Comparison of ENCODE assay signal across 9 cellular contexts in the genomic region with DNA sequence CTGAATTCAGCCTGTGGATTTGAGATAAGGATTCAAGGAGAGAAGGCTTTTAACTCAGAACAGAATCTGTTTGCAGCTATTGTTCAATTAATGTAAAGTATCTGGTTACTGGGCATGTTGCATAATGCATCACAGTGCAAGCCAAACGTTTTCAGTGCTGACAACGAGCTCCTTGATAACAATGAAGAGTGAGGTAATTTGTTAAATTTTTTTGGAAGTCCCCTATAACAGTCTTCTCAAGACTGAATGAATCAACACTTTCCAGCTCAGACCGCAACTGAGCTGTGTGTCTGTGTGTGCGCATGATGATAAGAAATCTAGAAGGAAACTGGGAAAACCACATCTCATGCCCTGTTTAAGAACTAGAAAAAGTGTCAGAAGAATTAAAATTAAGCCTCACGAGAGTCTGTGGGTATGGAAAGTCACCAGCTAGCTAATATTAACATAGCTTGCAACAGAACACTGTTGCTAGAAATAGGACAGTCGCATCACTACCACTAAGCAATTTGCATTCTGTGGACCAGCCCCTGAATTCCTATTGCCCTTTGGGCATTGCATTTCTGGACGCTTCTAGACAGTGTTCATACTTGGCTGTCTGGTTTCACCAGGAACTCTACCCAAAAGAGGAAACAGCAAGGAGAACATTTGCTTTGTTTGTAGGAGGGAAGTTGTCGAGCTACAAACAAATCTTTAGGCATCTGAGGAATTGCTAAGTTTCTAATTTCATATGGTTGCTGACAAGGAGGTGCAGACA. TPM values are rescaled to one million over a fixed set of nuclear protein-coding genes. Genes with fewer than 3 reads are reported as not detected.
DNase-seq lines count a peak whose midpoint lies in the region; ATAC-seq and TF ChIP-seq lines count a peak whose summit lies in the region.
"Had no signal": no experiment of that assay in that cellular context is flagged by ENCODE, and none has a peak within 500 bp of the region (broad histone marks: within the 10 kb centered on the region; RNA-seq: fewer than 3 reads in every experiment).

No MANE protein-coding gene starts in this region.

- H3K4me3 ChIP-seq in BE2C (ENCODE audit: low read depth, low read length) = peak overlapping the region; percentile 56

- H3K36me3 Mint-ChIP-seq in stimulated activated effector memory CD8-positive, alpha-beta T cell treated with anti-CD3 and anti-CD28 coated beads, Interleukin-12 subunit alpha, Interleukin-12 subunit beta, amount 100 ng/mL, for 72 hours = no peaks in the 10 kb centered on the region

- H3K27me3 ChIP-seq in BE2C (no peaks in the 10 kb centered on the region), layer of hippocampus (ENCODE audit: control insufficient read depth, insufficient read depth, low read length) (no peaks in the 10 kb centered on the region)

- no peaks in the 10 kb centered on the region for H3K36me3 ChIP-seq in BE2C

- peaks cover 21% of the 10 kb centered on the region for H3K4me1 Mint-ChIP-seq in stimulated activated effector memory CD8-positive, alpha-beta T cell treated with anti-CD3 and anti-CD28 coated beads, Interleukin-12 subunit alpha, Interleukin-12 subunit beta, amount 100 ng/mL, for 72 hours

- peak; percentile 50 for ATAC-seq in GM19324 (IDR thresholded peaks at IDR 0.05; ENCODE audit: low FRiP score, unreplicated experiment)
- peak; percentile 80 for ATAC-seq in HG03378 (IDR thresholded peaks at IDR 0.05; ENCODE audit: unreplicated experiment)
- ATAC-seq in stimulated activated effector memory CD8-positive, alpha-beta T cell treated with anti-CD3 and anti-CD28 coated beads, Interleukin-12 subunit alpha, Interleukin-12 subunit beta, amount 100 ng/mL, for 72 hours = peak; percentile 99
- ATAC-seq: HCT116 had no signal

- H3K27ac Mint-ChIP-seq in stimulated activated effector memory CD8-positive, alpha-beta T cell treated with anti-CD3 and anti-CD28 coated beads, Interleukin-12 subunit alpha, Interleukin-12 subunit beta, amount 100 ng/mL, for 72 hours = peak overlapping the region; percentile 24

- peak overlapping the region; percentile 77 for H3K27ac ChIP-seq in layer of hippocampus (ENCODE audit: low read depth, low read length)

- DNase-seq in BE2C (peak; percentile 55), OCI-M1 (lab: John Stamatoyannopoulos, UW) (peak; percentile 99), cerebellar cortex (ENCODE audit: low spot score) (no peak)
- DNase-seq in activated naive CD8-positive, alpha-beta T cell treated with anti-CD3 and anti-CD28 coated beads, Interleukin-2, amount 50 U/mL, for 16 hours (ENCODE audit: low read depth, low spot score) = peak; percentile 30
- peak; percentile 13 to 64 for DNase-seq in stimulated activated effector memory CD8-positive, alpha-beta T cell treated with anti-CD3 and anti-CD28 coated beads, Interleukin-12 subunit alpha, Interleukin-12 subunit beta, amount 100 ng/mL, for 72 hours (ENCODE audit: low spot score in 2 of 2)

- H3K4me3 Mint-ChIP-seq in stimulated activated effector memory CD8-positive, alpha-beta T cell treated with anti-CD3 and anti-CD28 coated beads, Interleukin-12 subunit alpha, Interleukin-12 subunit beta, amount 100 ng/mL, for 72 hours = peak overlapping the region; percentile 43

- no peaks in the 10 kb centered on the region for H3K9me3 ChIP-seq in BE2C

- H3K9me3 Mint-ChIP-seq in stimulated activated effector memory CD8-positive, alpha-beta T cell treated with anti-CD3 and anti-CD28 coated beads, Interleukin-12 subunit alpha, Interleukin-12 subunit beta, amount 100 ng/mL, for 72 hours = no peaks in the 10 kb centered on the region

- H3K4me1 ChIP-seq in BE2C = peaks cover 37% of the 10 kb centered on the region

- TF ChIP-seq CTCF in BE2C (IDR thresholded peaks at IDR 0.05; ENCODE audit: low read depth, low read length) = no peak

RNA-seq across cellular contexts. Expression of a gene that starts 43.7 kb away (rescaled TPM):
- 84.8 TPM for polyA plus RNA-seq in BE2C (2012; ENCODE audit: insufficient read depth, insufficient read length, low read depth)
